2 cellular contexts compared by ENCODE assay signal in the genomic region with DNA sequence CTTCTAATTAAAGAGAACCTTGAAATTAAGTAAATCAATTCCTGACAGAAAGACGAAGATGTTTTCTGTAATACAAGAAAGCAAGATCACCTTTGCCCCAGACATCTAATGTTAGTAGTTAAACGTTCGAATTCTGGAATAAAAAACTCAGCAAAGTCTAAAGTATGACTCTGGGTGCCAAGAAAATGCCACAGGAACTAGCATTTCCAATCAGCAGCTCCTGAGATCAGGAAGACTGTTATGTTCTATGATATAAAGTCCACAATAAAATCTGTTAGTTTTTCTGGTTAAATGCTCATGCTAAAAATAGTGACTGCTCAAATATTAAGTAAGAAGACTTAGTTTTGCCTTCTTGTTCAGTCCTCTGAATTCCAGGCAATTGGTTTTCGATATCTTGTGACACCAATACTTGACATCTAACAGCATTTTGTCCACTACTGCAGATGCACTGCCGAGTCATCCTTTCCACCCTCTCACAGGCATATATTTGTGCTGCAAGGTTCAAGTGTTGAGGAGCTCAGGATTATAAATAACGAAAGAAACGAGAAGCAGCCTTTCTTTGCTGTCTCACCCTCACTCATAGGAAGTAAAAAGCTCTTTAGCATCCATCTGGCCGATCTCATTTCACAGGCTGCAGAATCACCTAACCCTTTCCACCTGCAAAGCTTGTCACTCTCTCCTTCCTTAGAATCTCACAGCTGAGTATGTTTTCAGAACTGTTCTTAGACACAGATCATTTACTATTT.
TF ChIP-seq lines count a peak whose summit lies in the region.

No MANE protein-coding gene starts in this region.

TF ChIP-seq in GM12878, 131 proteins besides CTCF, POLR2A, EP300 and RAD21:
- no peak for TF ChIP-seq E4F1 (IDR thresholded peaks at IDR 0.05; ENCODE audit: borderline replicate concordance, partially characterized antibody)
- TF ChIP-seq PAX8 (IDR thresholded peaks at IDR 0.05), result no peak
- TF ChIP-seq NFXL1 (IDR thresholded peaks at IDR 0.05; ENCODE audit: borderline replicate concordance), result no peak
- no peak for TF ChIP-seq MLLT1 (IDR thresholded peaks at IDR 0.05)
- TF ChIP-seq JUND (IDR thresholded peaks at IDR 0.05; ENCODE audit: low read depth, low read length), result no peak
- TF ChIP-seq, protein P1, sequence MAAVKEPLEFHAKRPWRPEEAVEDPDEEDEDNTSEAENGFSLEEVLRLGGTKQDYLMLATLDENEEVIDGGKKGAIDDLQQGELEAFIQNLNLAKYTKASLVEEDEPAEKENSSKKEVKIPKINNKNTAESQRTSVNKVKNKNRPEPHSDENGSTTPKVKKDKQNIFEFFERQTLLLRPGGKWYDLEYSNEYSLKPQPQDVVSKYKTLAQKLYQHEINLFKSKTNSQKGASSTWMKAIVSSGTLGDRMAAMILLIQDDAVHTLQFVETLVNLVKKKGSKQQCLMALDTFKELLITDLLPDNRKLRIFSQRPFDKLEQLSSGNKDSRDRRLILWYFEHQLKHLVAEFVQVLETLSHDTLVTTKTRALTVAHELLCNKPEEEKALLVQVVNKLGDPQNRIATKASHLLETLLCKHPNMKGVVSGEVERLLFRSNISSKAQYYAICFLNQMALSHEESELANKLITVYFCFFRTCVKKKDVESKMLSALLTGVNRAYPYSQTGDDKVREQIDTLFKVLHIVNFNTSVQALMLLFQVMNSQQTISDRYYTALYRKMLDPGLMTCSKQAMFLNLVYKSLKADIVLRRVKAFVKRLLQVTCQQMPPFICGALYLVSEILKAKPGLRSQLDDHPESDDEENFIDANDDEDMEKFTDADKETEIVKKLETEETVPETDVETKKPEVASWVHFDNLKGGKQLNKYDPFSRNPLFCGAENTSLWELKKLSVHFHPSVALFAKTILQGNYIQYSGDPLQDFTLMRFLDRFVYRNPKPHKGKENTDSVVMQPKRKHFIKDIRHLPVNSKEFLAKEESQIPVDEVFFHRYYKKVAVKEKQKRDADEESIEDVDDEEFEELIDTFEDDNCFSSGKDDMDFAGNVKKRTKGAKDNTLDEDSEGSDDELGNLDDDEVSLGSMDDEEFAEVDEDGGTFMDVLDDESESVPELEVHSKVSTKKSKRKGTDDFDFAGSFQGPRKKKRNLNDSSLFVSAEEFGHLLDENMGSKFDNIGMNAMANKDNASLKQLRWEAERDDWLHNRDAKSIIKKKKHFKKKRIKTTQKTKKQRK (IDR thresholded peaks at IDR 0.05; ENCODE audit: low read depth, low read length), result no peak
- TF ChIP-seq NFIC (IDR thresholded peaks at IDR 0.05; ENCODE audit: low read depth, low read length), result no peak
- no peak for TF ChIP-seq CBX5 (IDR thresholded peaks at IDR 0.05; ENCODE audit: low read depth)
- TF ChIP-seq BCLAF1 (IDR thresholded peaks at IDR 0.05), result no peak
- no peak for TF ChIP-seq BCL11A (IDR thresholded peaks at IDR 0.05; ENCODE audit: low read depth, low read length)
TF ChIP-seq in GM12878: peak in this region for 0.

TF ChIP-seq in GM12891, 5 proteins besides CTCF, POLR2A, EP300 and RAD21:
- TF ChIP-seq POU2F2 (IDR thresholded peaks at IDR 0.05; ENCODE audit: low read depth, low read length), result no peak
- no peak for TF ChIP-seq SPI1 (IDR thresholded peaks at IDR 0.05; ENCODE audit: low read depth, low read length)
- TF ChIP-seq POLR2AphosphoS5 (IDR thresholded peaks at IDR 0.05; ENCODE audit: low read depth, low read length), result no peak
- TF ChIP-seq TAF1 (IDR thresholded peaks at IDR 0.05; ENCODE audit: low read depth, low read length), result no peak
- no peak for TF ChIP-seq PAX5 (IDR thresholded peaks at IDR 0.05; ENCODE audit: insufficient read depth, low read length, severe bottlenecking)
